ENCODE assay signal across 18 cellular contexts in the genomic region with DNA sequence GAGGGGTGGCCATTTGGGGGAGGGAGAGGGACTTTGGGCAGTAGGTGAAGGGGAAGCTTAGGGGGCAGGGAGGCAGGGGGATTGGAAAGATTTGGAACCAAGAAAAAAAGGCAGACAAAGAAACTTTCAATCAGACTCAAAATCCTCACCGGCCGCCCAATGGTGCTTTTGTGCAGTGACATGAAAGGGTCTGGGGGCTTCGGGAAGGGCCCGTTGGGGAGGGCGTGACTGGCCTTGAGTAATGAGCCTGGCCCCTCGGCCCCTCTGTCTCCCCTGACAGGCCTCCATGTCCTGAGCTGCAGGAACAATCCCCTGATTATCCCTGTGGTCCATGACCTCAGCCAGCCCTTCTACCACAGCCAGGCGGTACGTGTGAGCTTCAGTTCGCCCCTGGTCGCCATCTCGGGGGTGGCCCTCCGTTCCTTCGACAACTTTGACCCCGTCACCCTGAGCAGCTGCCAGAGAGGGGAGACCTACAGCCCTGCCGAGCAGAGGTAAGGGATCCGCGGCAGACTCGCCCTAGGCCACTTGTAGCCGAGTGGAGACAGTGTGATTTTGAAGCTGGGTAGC.
DNase-seq lines count a peak whose midpoint lies in the region; ATAC-seq, FAIRE-seq and TF ChIP-seq lines count a peak whose summit lies in the region.
"Had no signal": no experiment of that assay in that cellular context is flagged by ENCODE, and none has a peak within 500 bp of the region (broad histone marks: within the 10 kb centered on the region; RNA-seq: fewer than 3 reads in every experiment).

No MANE protein-coding gene starts in this region.

- peaks cover 35% of the 10 kb centered on the region for H3K4me1 Mint-ChIP-seq in neural crest cell
- H3K4me1 Mint-ChIP-seq: CD14-positive monocyte had no signal

- H3K4me3 Mint-ChIP-seq in neural crest cell = peak overlapping the region; percentile 67
- H3K4me3 Mint-ChIP-seq: CD14-positive monocyte; CD8-positive, alpha-beta T cell had no signal

- ATAC-seq in left ventricle myocardium superior (no peak), HG03135 (IDR thresholded peaks at IDR 0.05; ENCODE audit: unreplicated experiment) (no peak)
- ATAC-seq: CD8-positive, alpha-beta T cell had no signal

- CTCF ChIA-PET in H1 (lab: Charles Lee; ENCODE audit: partially characterized antibody) = interaction anchor here (0.6 to 2.3 kb wide), 9 partner anchors 8 to 621 kb away, joined by 3 to 5 read pairs (median 3); no protein-coding TSS in a partner anchor

- peaks cover 0 to 4% of the 10 kb centered on the region in 2 experiments for H4K20me1 ChIP-seq in H1 (replicated peaks in 1 of 2; ENCODE audit: control insufficient read depth in 1 of 2, insufficient read depth in 2 of 2, low read length in 2 of 2)
- no peaks in the 10 kb centered on the region for H4K20me1 ChIP-seq in hepatocyte (ENCODE audit: insufficient read depth, poor library complexity, severe bottlenecking)

- no peak overlapping the region for H3K23ac ChIP-seq in H1 (ENCODE audit: insufficient read length)

- H3K79me2 ChIP-seq in H1 (ENCODE audit: control insufficient read depth in 1 of 2, insufficient read depth in 2 of 2, low read length in 2 of 2) (no peaks in the 10 kb centered on the region), hepatocyte (no peaks in the 10 kb centered on the region)

- DNase-seq in left ventricle myocardium superior (peak; percentile 25), left ventricle myocardium inferior (no peak), H1 (ENCODE audit: low read depth in 1 of 2, low spot score in 2 of 2) (no peak), neural crest cell (ENCODE audit: low read depth, low spot score) (peak; percentile 44), retina (peak; percentile 65), midbrain (lab: John Stamatoyannopoulos, UW) (no peak), hepatocyte (ENCODE audit: low spot score) (no peak)
- DNase-seq: CD8-positive, alpha-beta T cell; COR-L47; DMS153; DND-41; GDM1; H7 had no signal

- TF ChIP-seq RAD21 in H1 (IDR thresholded peaks at IDR 0.05 in 1 of 2, conservative IDR thresholded peaks at IDR 0.05 in 1 of 2; ENCODE audit: low read depth in 2 of 2, low read length in 2 of 2) = no peak

- H2BK20ac ChIP-seq in H1 (ENCODE audit: low read length) = no peak overlapping the region

- H3K36me3 ChIP-seq in left ventricle myocardium inferior (no peaks in the 10 kb centered on the region), H1 (ENCODE audit: control insufficient read depth in 2 of 4, insufficient read depth in 4 of 4, low read length in 3 of 4) (no peaks in the 10 kb centered on the region), hepatocyte (replicated peaks; ENCODE audit: insufficient read depth, low read depth) (no peaks in the 10 kb centered on the region)

- POLR2A ChIA-PET in H1 (lab: Charles Lee; ENCODE audit: partially characterized antibody) = interaction anchor here (1.0 to 1.3 kb wide), 2 partner anchors 11 to 178 kb away, joined by 3 read pairs; no protein-coding TSS in a partner anchor

- H3K4me2 ChIP-seq in H1 (ENCODE audit: insufficient read depth in 1 of 2, low read depth in 2 of 2, low read length in 2 of 2) (no peak overlapping the region; a peak in 1 of 4 replicates), hepatocyte (no peak overlapping the region)

- H3K27me3 ChIP-seq in left ventricle myocardium inferior (ENCODE audit: low read depth) (no peaks in the 10 kb centered on the region), H1 (replicated peaks in 1 of 4; ENCODE audit: control insufficient read depth in 3 of 4, extremely low read depth in 1 of 4, insufficient read depth in 3 of 4, low read length in 3 of 4) (peaks cover 49 to 77% (median 71%) of the 10 kb centered on the region in 4 experiments), hepatocyte (no peaks in the 10 kb centered on the region)

- no peak overlapping the region for H3K9ac ChIP-seq in H1 (replicated peaks in 1 of 4; ENCODE audit: extremely low read depth in 1 of 4, low read depth in 3 of 4, low read length in 3 of 4)

- no peak for TF ChIP-seq EP300 in H1 (IDR thresholded peaks at IDR 0.05; ENCODE audit: borderline replicate concordance in 1 of 2, low read depth in 2 of 2, low read length in 2 of 2)

- H3K18ac ChIP-seq in H1 (ENCODE audit: extremely low read depth, low read length) = peak overlapping the region; percentile 10; the same call in 1 of the 2 replicates

- H4K91ac ChIP-seq in H1 (replicated peaks; ENCODE audit: insufficient read length, low read length) = no peak overlapping the region

- intact Hi-C loops in left ventricle myocardium superior (cut with micrococcal nuclease) (no loop called here), left ventricle myocardium inferior (cut with micrococcal nuclease) (no loop called here)

- TF ChIP-seq CTCF in left ventricle myocardium inferior (IDR thresholded peaks at IDR 0.05; ENCODE audit: borderline replicate concordance) (no peak), H1 (IDR thresholded peaks at IDR 0.05; ENCODE audit: control extremely low read depth in 1 of 3, insufficient read depth in 1 of 3, low read depth in 1 of 3, low read length in 3 of 3) (no peak), neural crest cell (conservative IDR thresholded peaks at IDR 0.05) (no peak), hepatocyte (IDR thresholded peaks at IDR 0.05; ENCODE audit: poor library complexity) (no peak)

- H2BK120ac ChIP-seq in H1 (replicated peaks; ENCODE audit: low read depth, low read length) = no peak overlapping the region

- no peaks in the 10 kb centered on the region for H3K9me3 Mint-ChIP-seq in neural crest cell
- H3K9me3 Mint-ChIP-seq: CD8-positive, alpha-beta T cell had no signal

- H3K79me1 ChIP-seq in H1 (ENCODE audit: low read depth, low read length) = no peaks in the 10 kb centered on the region

- no peak overlapping the region for H2BK12ac ChIP-seq in H1 (ENCODE audit: low read depth, low read length)

- peaks cover 98% of the 10 kb centered on the region for H3K27me3 Mint-ChIP-seq in neural crest cell (ENCODE audit: low read depth)

- H3K4me3 ChIP-seq in left ventricle myocardium inferior (no peak overlapping the region), H1 (ENCODE audit: extremely low read depth in 1 of 4, insufficient read depth in 2 of 4, low read depth in 3 of 4, low read length in 4 of 4) (no peak overlapping the region), hepatocyte (no peak overlapping the region)

- no peak overlapping the region for H2AK5ac ChIP-seq in H1 (ENCODE audit: low read depth, low read length)

- no peak overlapping the region for H4K8ac ChIP-seq in H1 (ENCODE audit: extremely low read depth, insufficient read depth, low read length)

- no peak overlapping the region for H4K5ac ChIP-seq in H1 (ENCODE audit: insufficient read length, low read depth, low read length)

- WGBS in H1 (ENCODE audit: extremely low coverage in 1 of 2, insufficient coverage in 1 of 2, insufficient read length in 1 of 2, insufficient replicate concordance in 2 of 2, low coverage in 1 of 2, low lambda C conversion rate in 2 of 2, missing lambda C conversion rate in 1 of 2), 2 experiments = 73% methylated on average over 16 of the region's 19 CpGs; no CpG with 5 or more reads in 1 of the 2 experiments
- 81% methylated on average over 18 of the region's 19 CpGs for WGBS in hepatocyte (ENCODE audit: low lambda C conversion rate, missing lambda C conversion rate)

- H3K4ac ChIP-seq in H1 (replicated peaks; ENCODE audit: insufficient read length, low read depth, low read length) = no peak overlapping the region

- H3K27ac Mint-ChIP-seq in neural crest cell (ENCODE audit: unreplicated experiment) = peak overlapping the region; percentile 31
- H3K27ac Mint-ChIP-seq: CD14-positive monocyte; CD8-positive, alpha-beta T cell had no signal

- TF ChIP-seq POLR2A in H1 (IDR thresholded peaks at IDR 0.05; ENCODE audit: control extremely low read depth in 1 of 2, low read depth in 2 of 2, low read length in 2 of 2) = no peak

- H3K27ac ChIP-seq in left ventricle myocardium inferior (replicated peaks) = no peak overlapping the region
- H3K27ac ChIP-seq in H1 (ENCODE audit: low read depth, low read length) = no peak overlapping the region
- H3K27ac ChIP-seq in hepatocyte = no peak overlapping the region
- H3K27ac ChIP-seq: 22Rv1 had no signal

- H3K4me1 ChIP-seq in left ventricle myocardium inferior (peaks cover 9% of the 10 kb centered on the region), H1 (replicated peaks in 1 of 4; ENCODE audit: control insufficient read depth in 3 of 4, insufficient read depth in 4 of 4, low read length in 3 of 4) (peaks cover 3 to 22% (median 15%) of the 10 kb centered on the region in 4 experiments), hepatocyte (ENCODE audit: insufficient read depth) (peaks cover 8% of the 10 kb centered on the region)

- no peak overlapping the region for H3K56ac ChIP-seq in H1 (replicated peaks; ENCODE audit: insufficient read length, low read depth, low read length)

- peaks cover 3% of the 10 kb centered on the region for H3K36me3 Mint-ChIP-seq in neural crest cell (ENCODE audit: low read depth)
- H3K36me3 Mint-ChIP-seq: CD14-positive monocyte; CD8-positive, alpha-beta T cell had no signal

- H3K9me2 ChIP-seq in hepatocyte (replicated peaks; ENCODE audit: insufficient read depth) = no peaks in the 10 kb centered on the region

- H3K23me2 ChIP-seq in H1 (ENCODE audit: low read depth, low read length) = no peaks in the 10 kb centered on the region

- no peak overlapping the region for H2AFZ ChIP-seq in H1 (ENCODE audit: low read length)
- no peak overlapping the region for H2AFZ ChIP-seq in hepatocyte

- no peak for FAIRE-seq in H1 (lab: Jason Lieb, UNC)
- FAIRE-seq: D721Med, GM19239 had no signal

- no peaks in the 10 kb centered on the region for H3K9me3 ChIP-seq in left ventricle myocardium inferior (replicated peaks)
- no peaks in the 10 kb centered on the region for H3K9me3 ChIP-seq in H1 (ENCODE audit: insufficient read depth in 2 of 2, low read depth in 1 of 2, low read length in 1 of 2)
- H3K9me3 ChIP-seq in hepatocyte (ENCODE audit: low read depth) = no peaks in the 10 kb centered on the region

- no peak overlapping the region for H2BK15ac ChIP-seq in H1 (ENCODE audit: low read length)

- H2BK5ac ChIP-seq in H1 (ENCODE audit: low read depth, low read length) = no peak overlapping the region

- H3K14ac ChIP-seq in H1 (ENCODE audit: insufficient read length) = no peak overlapping the region

TF ChIP-seq in H1, 55 proteins besides CTCF, POLR2A, EP300 and RAD21 (continues in another document):
- TF ChIP-seq, protein P1, sequence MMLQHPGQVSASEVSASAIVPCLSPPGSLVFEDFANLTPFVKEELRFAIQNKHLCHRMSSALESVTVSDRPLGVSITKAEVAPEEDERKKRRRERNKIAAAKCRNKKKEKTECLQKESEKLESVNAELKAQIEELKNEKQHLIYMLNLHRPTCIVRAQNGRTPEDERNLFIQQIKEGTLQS (IDR thresholded peaks at IDR 0.05; ENCODE audit: insufficient read depth, low read depth, low read length) = no peak
- TF ChIP-seq ASH2L (IDR thresholded peaks at IDR 0.05; ENCODE audit: low read length) = no peak
- TF ChIP-seq RNF2 (IDR thresholded peaks at IDR 0.05; ENCODE audit: borderline replicate concordance, low read depth, low read length, missing control alignments, poor library complexity, severe bottlenecking) = no peak
- TF ChIP-seq PHF8 (conservative IDR thresholded peaks at IDR 0.05; ENCODE audit: low read depth, low read length) = no peak
- no peak for TF ChIP-seq SAP30 (IDR thresholded peaks at IDR 0.05; ENCODE audit: insufficient read depth, insufficient replicate concordance, low read length)
- no peak for TF ChIP-seq SP1 (IDR thresholded peaks at IDR 0.05; ENCODE audit: low read depth, low read length)

Comparison
In these comparisons a context has a peak if more than half of its experiments do, and no peak if none do; other contexts are left out.
1. DNase-seq: peak in left ventricle myocardium superior (single experiment), neural crest cell (single experiment) and retina (single experiment); none in left ventricle myocardium inferior (single experiment), H1 (0 of 2), midbrain (single experiment) and hepatocyte (single experiment).